ENCODE assay signal across 22 cellular contexts in the genomic region with DNA sequence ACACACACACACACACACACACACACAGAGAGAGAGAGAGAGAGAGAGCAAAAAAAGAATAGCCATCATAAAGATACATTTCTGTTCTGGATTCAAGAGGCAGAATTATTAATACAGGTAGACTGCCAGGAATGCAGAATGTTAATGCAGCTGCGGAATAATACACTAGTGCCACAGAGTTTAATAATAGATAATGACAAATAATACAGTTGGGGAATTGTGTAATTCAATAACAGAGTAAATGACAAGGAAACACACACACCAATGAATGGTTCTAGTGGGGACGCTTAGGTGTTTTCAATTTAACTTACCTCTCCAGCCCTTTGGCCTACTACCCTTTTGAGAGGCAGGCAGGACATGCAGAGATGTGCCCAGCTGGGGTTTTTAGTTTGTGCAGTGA.
A peak's percentile ranks its signal among the peaks of the same experiment; 100 is the strongest.
DNase-seq lines count a peak whose midpoint lies in the region; ATAC-seq and TF ChIP-seq lines count a peak whose summit lies in the region.
"Had no signal": no experiment of that assay in that cellular context is flagged by ENCODE, and none has a peak within 500 bp of the region (broad histone marks: within the 10 kb centered on the region; RNA-seq: fewer than 3 reads in every experiment).

No MANE protein-coding gene starts in this region.

- H3K27me3 ChIP-seq in GM23338 (ENCODE audit: insufficient read depth) (no peaks in the 10 kb centered on the region), neural progenitor cell (no peaks in the 10 kb centered on the region), skeletal muscle tissue (ENCODE audit: control insufficient read depth in 3 of 3, insufficient read depth in 3 of 3, low read length in 3 of 3) (no peaks in the 10 kb centered on the region), thyroid gland (no peaks in the 10 kb centered on the region)
- H3K27me3 ChIP-seq: BE2C, BLaER1 had no signal

- TF ChIP-seq CTCF in GM23338 (conservative IDR thresholded peaks at IDR 0.05; ENCODE audit: low read depth in 2 of 2): no peak
- TF ChIP-seq CTCF in brain (conservative IDR thresholded peaks at IDR 0.05): no peak
- TF ChIP-seq CTCF in neural progenitor cell (IDR thresholded peaks at IDR 0.05): no peak
- no peak for TF ChIP-seq CTCF in thyroid gland (IDR thresholded peaks at IDR 0.05)

- H3K36me3 ChIP-seq in GM23338 (ENCODE audit: insufficient read depth) (no peaks in the 10 kb centered on the region), neural progenitor cell (no peaks in the 10 kb centered on the region), skeletal muscle tissue (ENCODE audit: control insufficient read depth in 3 of 3, insufficient read depth in 3 of 3, low read length in 3 of 3) (no peaks in the 10 kb centered on the region), thyroid gland (no peaks in the 10 kb centered on the region)
- H3K36me3 ChIP-seq: BE2C, BLaER1 had no signal

- H2AFZ ChIP-seq in GM23338 (no peak overlapping the region), neural progenitor cell (replicated peaks) (no peak overlapping the region)

- no peak overlapping the region for H3K4me3 ChIP-seq in GM23338
- no peak overlapping the region for H3K4me3 ChIP-seq in neural progenitor cell
- H3K4me3 ChIP-seq in skeletal muscle tissue (ENCODE audit: low read length in 3 of 3): no peak overlapping the region
- no peak overlapping the region for H3K4me3 ChIP-seq in thyroid gland (replicated peaks in 1 of 3)
- H3K4me3 ChIP-seq: BLaER1 had no signal

- H3K36me3 Mint-ChIP-seq in GM23338 (ENCODE audit: low read depth) (no peaks in the 10 kb centered on the region), brain (no peaks in the 10 kb centered on the region), neural progenitor cell (no peaks in the 10 kb centered on the region)
- H3K36me3 Mint-ChIP-seq: CD14-positive monocyte; CD4-positive, alpha-beta memory T cell; CD4-positive, CD25-positive, alpha-beta regulatory T cell; CD8-positive, alpha-beta memory T cell had no signal

- H3K27ac ChIP-seq in GM23338 (ENCODE audit: low read depth) (no peak overlapping the region), neural progenitor cell (no peak overlapping the region), skeletal muscle tissue (ENCODE audit: low read depth, low read length) (peak overlapping the region; percentile 48), thyroid gland (no peak overlapping the region)
- H3K27ac ChIP-seq: BLaER1 had no signal

- no peaks in the 10 kb centered on the region for H3F3A ChIP-seq in GM23338 (replicated peaks; ENCODE audit: low read depth)
- no peaks in the 10 kb centered on the region for H3F3A ChIP-seq in neural progenitor cell (ENCODE audit: low read depth)

- peaks cover 7% of the 10 kb centered on the region; the same call in 1 of the 2 replicates for H3K4me1 ChIP-seq in GM23338 (ENCODE audit: insufficient read depth)
- H3K4me1 ChIP-seq in neural progenitor cell: peaks cover 8% of the 10 kb centered on the region
- H3K4me1 ChIP-seq in skeletal muscle tissue (ENCODE audit: control insufficient read depth in 3 of 3, insufficient read depth in 3 of 3, low read length in 3 of 3): peaks cover 0 to 3% (median 0%) of the 10 kb centered on the region in 3 donors
- H3K4me1 ChIP-seq in thyroid gland: no peaks in the 10 kb centered on the region
- H3K4me1 ChIP-seq: BE2C, BLaER1 had no signal

- 67 to 85% methylated on average over 2 of the region's 2 CpGs for WGBS in thyroid gland, 2 donors

- H3K79me2 ChIP-seq in GM23338 (replicated peaks; ENCODE audit: insufficient read depth) (no peaks in the 10 kb centered on the region), neural progenitor cell (ENCODE audit: low read depth) (no peaks in the 10 kb centered on the region)

- TF ChIP-seq POLR2A in thyroid gland (IDR thresholded peaks at IDR 0.05): no peak

- intact Hi-C loops in thyroid gland (cut with DNase I): no loop called here

- H3K9ac ChIP-seq in neural progenitor cell (no peak overlapping the region), skeletal muscle tissue (ENCODE audit: low read depth in 1 of 3, low read length in 3 of 3) (no peak overlapping the region)
- H3K9ac ChIP-seq: BLaER1 had no signal

- peaks cover 40% of the 10 kb centered on the region for H3K4me1 Mint-ChIP-seq in GM23338
- H3K4me1 Mint-ChIP-seq in brain: peaks cover 43% of the 10 kb centered on the region
- peaks cover 13% of the 10 kb centered on the region for H3K4me1 Mint-ChIP-seq in neural progenitor cell
- H3K4me1 Mint-ChIP-seq: CD14-positive monocyte; CD4-positive, alpha-beta memory T cell; CD4-positive, CD25-positive, alpha-beta regulatory T cell; CD8-positive, alpha-beta memory T cell had no signal

- no peaks in the 10 kb centered on the region for H3K9me2 ChIP-seq in GM23338 (ENCODE audit: insufficient read depth)

- H3K4me2 ChIP-seq in GM23338 (no peak overlapping the region), neural progenitor cell (peak overlapping the region; percentile 18)
- H3K4me2 ChIP-seq: BLaER1 had no signal

- peaks cover 4% of the 10 kb centered on the region for H3K27me3 Mint-ChIP-seq in GM23338 (ENCODE audit: insufficient read depth, low read depth, poor library complexity)
- no peaks in the 10 kb centered on the region for H3K27me3 Mint-ChIP-seq in brain
- no peaks in the 10 kb centered on the region for H3K27me3 Mint-ChIP-seq in neural progenitor cell (ENCODE audit: insufficient read depth, low read depth)
- H3K27me3 Mint-ChIP-seq: CD4-positive, CD25-positive, alpha-beta regulatory T cell; CD8-positive, alpha-beta memory T cell had no signal

- H3K9me3 Mint-ChIP-seq in GM23338: no peaks in the 10 kb centered on the region
- H3K9me3 Mint-ChIP-seq in brain: no peaks in the 10 kb centered on the region
- no peaks in the 10 kb centered on the region for H3K9me3 Mint-ChIP-seq in neural progenitor cell
- H3K9me3 Mint-ChIP-seq: CD4-positive, alpha-beta memory T cell; CD4-positive, CD25-positive, alpha-beta regulatory T cell; CD8-positive, alpha-beta memory T cell had no signal

- H4K20me1 ChIP-seq in GM23338 (replicated peaks; ENCODE audit: insufficient read depth) (no peaks in the 10 kb centered on the region), neural progenitor cell (ENCODE audit: low read depth) (no peaks in the 10 kb centered on the region)
- H4K20me1 ChIP-seq: BLaER1 had no signal

- H3K9me3 ChIP-seq in neural progenitor cell (ENCODE audit: low read depth) (no peaks in the 10 kb centered on the region), skeletal muscle tissue (ENCODE audit: control insufficient read depth in 3 of 3, low read length in 3 of 3) (no peaks in the 10 kb centered on the region), thyroid gland (no peaks in the 10 kb centered on the region)
- H3K9me3 ChIP-seq: BE2C, BLaER1 had no signal

- peak overlapping the region; percentile 48 for H3K27ac Mint-ChIP-seq in GM23338
- H3K27ac Mint-ChIP-seq in brain: peak overlapping the region in 4 of 5 experiments; percentile 19 to 70 (median 32)
- H3K27ac Mint-ChIP-seq in neural progenitor cell: no peak overlapping the region
- H3K27ac Mint-ChIP-seq: CD14-positive monocyte; CD4-positive, alpha-beta memory T cell; CD4-positive, CD25-positive, alpha-beta regulatory T cell; CD8-positive, alpha-beta memory T cell had no signal

- H3K4me3 Mint-ChIP-seq in GM23338: no peak overlapping the region
- H3K4me3 Mint-ChIP-seq in brain: no peak overlapping the region
- H3K4me3 Mint-ChIP-seq in neural progenitor cell: peak overlapping the region; percentile 11
- H3K4me3 Mint-ChIP-seq: CD14-positive monocyte; CD4-positive, alpha-beta memory T cell; CD4-positive, CD25-positive, alpha-beta regulatory T cell; CD8-positive, alpha-beta memory T cell had no signal

- DNase-seq in GM23338 (ENCODE audit: low spot score) (no peak), neural progenitor cell (ENCODE audit: low spot score) (no peak), thyroid gland (no peak)
- DNase-seq in stimulated activated naive CD8-positive, alpha-beta T cell treated with anti-CD3 and anti-CD28 coated beads, Interleukin-15, Interleukin-2, amounts not matched to agents 100 U/mL and 50 U/mL, for 24 hours: no peak
- DNase-seq: 8988T; ACHN; BE2C; C1 segment of cervical spinal cord; CD4-positive, alpha-beta memory T cell; CD4-positive, CD25-positive, alpha-beta regulatory T cell; CD8-positive, alpha-beta memory T cell; COR-L47; DMS 273 treated with DMSO at 0.1 percent for 48 hours; DMS153; DMS53; DMS79 treated with DMSO at 0.1 percent for 48 hours; GF-D8 had no signal

- no peak for ATAC-seq in GM23338
- ATAC-seq in stimulated activated naive CD8-positive, alpha-beta T cell treated with anti-CD3 and anti-CD28 coated beads, Interleukin-15, Interleukin-2, amounts not matched to agents 100 U/mL and 50 U/mL, for 24 hours: no peak
- ATAC-seq in GM21515 (IDR thresholded peaks at IDR 0.05; ENCODE audit: unreplicated experiment): no peak
